ENCODE assay signal across 8 cellular contexts in genomic region chr13:33728271-33729037, GRCh38.
DNase-seq lines count a peak whose midpoint lies in the region; ATAC-seq and TF ChIP-seq lines count a peak whose summit lies in the region.

No MANE protein-coding gene starts in this region.

- TF ChIP-seq CTCF in cardiac fibroblast (IDR thresholded peaks at IDR 0.05; ENCODE audit: low read depth, low read length) (no peak), spleen (IDR thresholded peaks at IDR 0.05 in 8 of 11, conservative IDR thresholded peaks at IDR 0.05 in 3 of 11) (no peak), suprapubic skin (IDR thresholded peaks at IDR 0.05) (no peak)

- peaks cover 0 to 11% (median 0%) of the 10 kb centered on the region in 7 donors for H3K27me3 ChIP-seq in spleen (replicated peaks in 1 of 7)
- no peaks in the 10 kb centered on the region for H3K27me3 ChIP-seq in suprapubic skin

- intact Hi-C loops in spleen (cut with DNase I; ENCODE audit: low total_unique reads) = loop anchor here (10.0 kb wide), 1 partner anchor 504 kb away; no protein-coding TSS in a partner anchor

- TF ChIP-seq POLR2A in spleen (IDR thresholded peaks at IDR 0.05) = no peak
- TF ChIP-seq POLR2A in suprapubic skin (IDR thresholded peaks at IDR 0.05) = no peak

- TF ChIP-seq EP300 in suprapubic skin (IDR thresholded peaks at IDR 0.05) = no peak

- H3K4me3 ChIP-seq in cardiac fibroblast (replicated peaks in 1 of 2; ENCODE audit: low read depth in 2 of 2, low read length in 2 of 2) (no peak overlapping the region), spleen (peak overlapping the region in 1 of 8 donors; percentile 33), suprapubic skin (no peak overlapping the region)

- H3K9me3 ChIP-seq in spleen = no peaks in the 10 kb centered on the region
- H3K9me3 ChIP-seq in suprapubic skin = no peaks in the 10 kb centered on the region

- peaks cover 10 to 47% (median 33%) of the 10 kb centered on the region in 6 donors for H3K4me1 ChIP-seq in spleen
- H3K4me1 ChIP-seq in suprapubic skin = peaks cover 14% of the 10 kb centered on the region

- 33 to 51% (median 47%) methylated on average over 7 of the region's 7 CpGs for WGBS in spleen, 5 donors
- 35% methylated on average over 7 of the region's 7 CpGs for WGBS in suprapubic skin

- ATAC-seq in GM19468 (IDR thresholded peaks at IDR 0.05; ENCODE audit: extremely low read depth, unreplicated experiment) = peak; percentile 92
- ATAC-seq in HG03439 (IDR thresholded peaks at IDR 0.05; ENCODE audit: unreplicated experiment) = peak; percentile 79

- H3K27ac ChIP-seq in spleen = peak overlapping the region in 7 of 8 donors; percentile 65 to 87 (median 82)
- H3K27ac ChIP-seq in suprapubic skin = no peak overlapping the region

- H3K36me3 ChIP-seq in spleen (no peaks in the 10 kb centered on the region), suprapubic skin (no peaks in the 10 kb centered on the region)

- peak; percentile 16 for DNase-seq in DMS79 (lab: John Stamatoyannopoulos, UW)
- DNase-seq in cardiac fibroblast (ENCODE audit: low read depth in 2 of 2) = peak; percentile 40 to 48
- no peak for DNase-seq in spleen
- no peak for DNase-seq in NCI-H2196 (lab: John Stamatoyannopoulos, UW; ENCODE audit: unreplicated experiment)
- no peak for DNase-seq in suprapubic skin (ENCODE audit: low spot score in 2 of 2)
- DNase-seq in islet precursor cell = no peak

Comparison
In these comparisons a context has a peak if more than half of its experiments do, and no peak if none do; other contexts are left out.
1. DNase-seq: peak in DMS79 (single experiment) and cardiac fibroblast (2 of 2); none in spleen (single experiment), NCI-H2196 (single experiment), suprapubic skin (0 of 2) and islet precursor cell (single experiment).